Comparison of ENCODE assay signal across 23 cellular contexts in the genomic region with DNA sequence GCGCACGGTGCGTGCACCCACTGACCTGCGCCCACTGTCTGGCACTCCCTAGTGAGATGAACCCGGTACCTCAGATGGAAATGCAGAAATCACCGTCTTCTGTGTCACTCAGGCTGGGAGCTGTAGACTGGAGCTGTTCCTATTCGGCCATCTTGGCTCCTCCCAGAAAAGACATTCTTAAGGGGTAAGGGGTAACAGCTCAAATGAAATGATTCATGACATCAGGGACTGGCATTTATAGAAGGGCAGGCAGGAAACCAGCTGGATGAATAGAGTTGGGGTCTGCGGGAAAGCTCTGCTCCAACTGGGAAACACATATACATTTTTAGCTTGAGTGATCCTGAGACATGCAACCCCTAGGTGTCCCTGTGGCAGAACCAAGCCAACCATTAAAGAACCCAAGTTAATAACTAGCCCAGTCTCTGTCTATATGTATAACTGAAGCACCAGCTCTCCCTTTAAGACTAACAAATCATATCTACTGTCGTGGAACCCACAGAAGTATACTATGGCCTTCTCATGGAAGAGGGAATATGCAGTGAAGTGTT.
DNase-seq lines count a peak whose midpoint lies in the region; ATAC-seq and TF ChIP-seq lines count a peak whose summit lies in the region.
"Had no signal": no experiment of that assay in that cellular context is flagged by ENCODE, and none has a peak within 500 bp of the region (broad histone marks: within the 10 kb centered on the region; RNA-seq: fewer than 3 reads in every experiment).

No MANE protein-coding gene starts in this region.

- peak; percentile 51 for DNase-seq in ELF-1 (ENCODE audit: low read depth, low spot score)
- no peak for DNase-seq in nephron progenitor cell
- DNase-seq in posterior vena cava (ENCODE audit: low spot score) = no peak
- DNase-seq in DMS79 treated with DMSO at 0.1 percent for 48 hours (lab: John Stamatoyannopoulos, UW) = no peak
- no peak for DNase-seq in activated CD4-positive, alpha-beta T cell treated with anti-CD3 and anti-CD28 coated beads for 48 hours
- DNase-seq: AML-193; C1 segment of cervical spinal cord; CD8-positive, alpha-beta memory T cell; Karpas-422; MV-4-11; NCI-H1105 treated with DMSO at 0.1 percent for 48 hours; NCI-H2029 treated with DMSO at 0.1 percent for 48 hours; NCI-H2171; NCI-H345; NCI-H524; NCI-H774 had no signal

- no peaks in the 10 kb centered on the region for H3K9me3 ChIP-seq in HUES64 (ENCODE audit: insufficient read depth, low read depth, low read length)
- H3K9me3 ChIP-seq in iPS-20b (ENCODE audit: insufficient read depth, low read depth, low read length) = no peaks in the 10 kb centered on the region
- H3K9me3 ChIP-seq: HAP-1 had no signal

- H3K9ac ChIP-seq in HUES64 (ENCODE audit: low read depth, low read length) (no peak overlapping the region; the same call in 1 of the 2 replicates), iPS-20b (ENCODE audit: low read depth, low read length) (no peak overlapping the region)

- peak overlapping the region; percentile 91 for H3K27ac Mint-ChIP-seq in nephron progenitor cell
- H3K27ac Mint-ChIP-seq: CD8-positive, alpha-beta memory T cell had no signal

- 88% methylated on average over 9 of the region's 9 CpGs for WGBS in HUES64

- H3K4me3 ChIP-seq in HUES64 (ENCODE audit: low read length) (peak overlapping the region; percentile 26; the same call in 1 of the 2 replicates), iPS-20b (ENCODE audit: low read length) (no peak overlapping the region)
- H3K4me3 ChIP-seq: GM12878, HAP-1 had no signal

- H3K4me1 ChIP-seq in HUES64 (ENCODE audit: insufficient read depth, low read length) (peaks cover 9% of the 10 kb centered on the region), iPS-20b (ENCODE audit: insufficient read depth, low read length) (peaks cover 3% of the 10 kb centered on the region)
- H3K4me1 ChIP-seq: HAP-1 had no signal

- intact Hi-C loops in posterior vena cava (cut with DNase I) = no loop called here

- H3K27ac ChIP-seq in HUES64 (ENCODE audit: low read depth, low read length) (0 out of 2 replicates have a peak overlapping the region, but pooled peaks have one; percentile 45), iPS-20b (ENCODE audit: low read length) (peak overlapping the region; percentile 56)
- H3K27ac ChIP-seq: HL-60 had no signal

- no peak for ATAC-seq in HG02840 (IDR thresholded peaks at IDR 0.05; ENCODE audit: low FRiP score, unreplicated experiment)
- ATAC-seq: GM12878, Panc1 had no signal

- H3K36me3 Mint-ChIP-seq in nephron progenitor cell (ENCODE audit: low read depth) = peaks cover 34% of the 10 kb centered on the region
- H3K36me3 Mint-ChIP-seq: CD8-positive, alpha-beta memory T cell had no signal

- H3K27me3 ChIP-seq in HUES64 (ENCODE audit: insufficient read depth, low read length) (no peaks in the 10 kb centered on the region), iPS-20b (ENCODE audit: insufficient read depth, low read length) (no peaks in the 10 kb centered on the region)

- peaks cover 29% of the 10 kb centered on the region for H3K9me3 Mint-ChIP-seq in nephron progenitor cell

- no peaks in the 10 kb centered on the region for H3K36me3 ChIP-seq in HUES64 (ENCODE audit: insufficient read depth, low read length)
- no peaks in the 10 kb centered on the region for H3K36me3 ChIP-seq in iPS-20b (ENCODE audit: insufficient read depth, low read depth, low read length)
- H3K36me3 ChIP-seq: HAP-1 had no signal

- peaks cover 16% of the 10 kb centered on the region for H3K4me1 Mint-ChIP-seq in nephron progenitor cell
- H3K4me1 Mint-ChIP-seq: CD8-positive, alpha-beta memory T cell had no signal

- H3K27me3 Mint-ChIP-seq in nephron progenitor cell (ENCODE audit: low read depth, poor library complexity) = peaks cover 4% of the 10 kb centered on the region
- H3K27me3 Mint-ChIP-seq: CD8-positive, alpha-beta memory T cell had no signal

- TF ChIP-seq CTCF in nephron progenitor cell (IDR thresholded peaks at IDR 0.05) = no peak

- H3K4me3 Mint-ChIP-seq in nephron progenitor cell = no peak overlapping the region
- H3K4me3 Mint-ChIP-seq: CD8-positive, alpha-beta memory T cell had no signal
